Comparison of ENCODE assay signal across 1 cellular context in the genomic region with DNA sequence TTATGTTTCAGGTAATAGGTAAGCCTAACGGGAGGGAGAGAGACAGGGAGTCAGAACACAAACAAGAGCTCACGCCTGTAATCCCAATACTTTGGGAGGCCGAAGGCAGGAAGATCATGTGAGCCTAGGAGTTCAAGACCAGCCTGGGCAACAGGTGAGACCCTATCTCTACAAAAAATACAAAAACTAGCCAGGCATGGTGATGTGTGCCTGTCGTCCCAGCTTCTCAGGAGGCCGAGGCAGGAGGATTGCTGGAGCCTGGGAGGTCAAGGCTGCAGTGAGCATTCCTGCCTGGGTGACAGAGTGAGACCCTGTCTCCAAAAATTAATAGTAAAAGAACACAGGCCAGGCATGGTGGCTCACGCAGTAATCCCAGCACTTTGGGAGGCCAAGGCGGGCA.
A peak's percentile ranks its signal among the peaks of the same experiment; 100 is the strongest.
TF ChIP-seq lines count a peak whose summit lies in the region.

No MANE protein-coding gene starts in this region.

TF ChIP-seq in HEK293, 187 proteins besides CTCF, POLR2A, EP300 and RAD21 (continued from another document):
- TF ChIP-seq, protein P1, sequence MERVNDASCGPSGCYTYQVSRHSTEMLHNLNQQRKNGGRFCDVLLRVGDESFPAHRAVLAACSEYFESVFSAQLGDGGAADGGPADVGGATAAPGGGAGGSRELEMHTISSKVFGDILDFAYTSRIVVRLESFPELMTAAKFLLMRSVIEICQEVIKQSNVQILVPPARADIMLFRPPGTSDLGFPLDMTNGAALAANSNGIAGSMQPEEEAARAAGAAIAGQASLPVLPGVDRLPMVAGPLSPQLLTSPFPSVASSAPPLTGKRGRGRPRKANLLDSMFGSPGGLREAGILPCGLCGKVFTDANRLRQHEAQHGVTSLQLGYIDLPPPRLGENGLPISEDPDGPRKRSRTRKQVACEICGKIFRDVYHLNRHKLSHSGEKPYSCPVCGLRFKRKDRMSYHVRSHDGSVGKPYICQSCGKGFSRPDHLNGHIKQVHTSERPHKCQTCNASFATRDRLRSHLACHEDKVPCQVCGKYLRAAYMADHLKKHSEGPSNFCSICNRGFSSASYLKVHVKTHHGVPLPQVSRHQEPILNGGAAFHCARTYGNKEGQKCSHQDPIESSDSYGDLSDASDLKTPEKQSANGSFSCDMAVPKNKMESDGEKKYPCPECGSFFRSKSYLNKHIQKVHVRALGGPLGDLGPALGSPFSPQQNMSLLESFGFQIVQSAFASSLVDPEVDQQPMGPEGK (tag by site-specific recombination; IDR thresholded peaks at IDR 0.05), result no peak
- peak; percentile 92 for TF ChIP-seq SCRT2 (tag by site-specific recombination; IDR thresholded peaks at IDR 0.05)
- no peak for TF ChIP-seq ZNF585B (tag by site-specific recombination; IDR thresholded peaks at IDR 0.05)
- no peak for TF ChIP-seq ZSCAN23 (tag by site-specific recombination; IDR thresholded peaks at IDR 0.05)
- no peak for TF ChIP-seq ZNF830 (tag by site-specific recombination; IDR thresholded peaks at IDR 0.05; ENCODE audit: low read depth)
- no peak for TF ChIP-seq ZNF138 (tag by site-specific recombination; IDR thresholded peaks at IDR 0.05; ENCODE audit: borderline replicate concordance)
- TF ChIP-seq SP3 (tag by site-specific recombination; IDR thresholded peaks at IDR 0.05), result no peak
- no peak for TF ChIP-seq ZNF660 (tag by site-specific recombination; IDR thresholded peaks at IDR 0.05)
TF ChIP-seq in HEK293: peak in this region for 2.
